ENCODE assay signal across 8 cellular contexts in the genomic region with DNA sequence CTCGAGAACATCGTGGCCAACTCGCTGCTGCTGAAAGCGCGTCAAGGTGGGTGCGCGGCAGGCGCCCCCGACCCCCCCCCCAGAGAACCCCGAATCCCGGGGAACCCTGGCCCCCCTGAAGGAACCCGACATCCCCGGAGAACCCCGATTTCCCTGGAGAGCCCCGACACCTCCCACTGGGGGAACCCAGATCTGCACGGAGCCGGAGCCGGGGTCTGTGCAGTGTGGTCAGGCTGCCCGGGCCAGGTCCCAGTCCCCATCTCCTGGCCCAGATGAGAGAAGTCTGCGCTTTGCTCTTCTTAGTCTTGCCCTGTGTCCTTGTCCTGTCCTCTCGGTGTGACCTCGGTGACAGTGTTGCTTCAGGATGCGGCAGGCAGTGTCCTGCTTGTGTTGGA. TPM values are rescaled to one million over a fixed set of nuclear protein-coding genes. Genes with fewer than 3 reads are reported as not detected.
DNase-seq lines count a peak whose midpoint lies in the region; ATAC-seq and TF ChIP-seq lines count a peak whose summit lies in the region.

No MANE protein-coding gene starts in this region.

- peak overlapping the region; percentile 91; the same call in 1 of the 2 replicates for H3K4me3 ChIP-seq in iPS DF 6.9 (ENCODE audit: low read length)
- peak overlapping the region; percentile 83 to 100 (median 92) for H3K4me3 ChIP-seq in spleen

- no peak for TF ChIP-seq CTCF in spleen (IDR thresholded peaks at IDR 0.05 in 8 of 11, conservative IDR thresholded peaks at IDR 0.05 in 3 of 11)

- no peak overlapping the region for H3K27ac ChIP-seq in iPS DF 6.9 (ENCODE audit: low read length)
- H3K27ac ChIP-seq in spleen, result peak overlapping the region in 6 of 8 donors; percentile 85 to 93 (median 92)

- no peak for TF ChIP-seq POLR2A in spleen (IDR thresholded peaks at IDR 0.05)

- peaks cover 28% of the 10 kb centered on the region for H3K36me3 Mint-ChIP-seq in activated T-helper 2 cell treated with anti-CD3 and anti-CD28 coated beads, Interferon-gamma antibody, Interleukin-2, Interleukin-4, amounts not matched to agents 10 μg/mL and 5 μg/mL and 100 μg/mL, durations not matched to agents 14 hours and 24 hours and 36 hours (ENCODE audit: low read depth)

- H3K4me3 Mint-ChIP-seq in activated T-helper 2 cell treated with anti-CD3 and anti-CD28 coated beads, Interferon-gamma antibody, Interleukin-2, Interleukin-4, amounts not matched to agents 10 μg/mL and 5 μg/mL and 100 μg/mL, durations not matched to agents 14 hours and 24 hours and 36 hours (ENCODE audit: low read depth), result peak overlapping the region; percentile 86

- no peak overlapping the region for H3K27ac Mint-ChIP-seq in activated T-helper 2 cell treated with anti-CD3 and anti-CD28 coated beads, Interferon-gamma antibody, Interleukin-2, Interleukin-4, amounts not matched to agents 10 μg/mL and 5 μg/mL and 100 μg/mL, durations not matched to agents 14 hours and 24 hours and 36 hours

- H3K36me3 ChIP-seq in iPS DF 6.9 (ENCODE audit: control insufficient read depth, insufficient read depth, low read length) (no peaks in the 10 kb centered on the region), spleen (peaks cover 0 to 4% (median 0%) of the 10 kb centered on the region in 6 donors)

- intact Hi-C loops in activated T-helper 2 cell treated with anti-CD3 and anti-CD28 coated beads, Interferon-gamma antibody, Interleukin-2, Interleukin-4, amounts not matched to agents 10 μg/mL and 5 μg/mL and 100 μg/mL, durations not matched to agents 14 hours and 24 hours and 36 hours (cut with micrococcal nuclease), result loop anchor here (5.0 to 10.0 kb wide), 3 partner anchors 73 to 241 kb away; no protein-coding TSS in a partner anchor
- intact Hi-C loops in spleen (cut with DNase I; ENCODE audit: low total_unique reads), result no loop called here

- no peak for DNase-seq in activated T-helper 2 cell treated with anti-CD3 and anti-CD28 coated beads, Interferon-gamma antibody, Interleukin-2, Interleukin-4, amounts not matched to agents 10 μg/mL and 5 μg/mL and 100 μg/mL, durations not matched to agents 14 hours and 24 hours and 36 hours (ENCODE audit: low spot score)
- DNase-seq in iPS DF 6.9 (ENCODE audit: low read depth, low spot score) (no peak), spleen (no peak), dedifferentiated amniotic fluid mesenchymal stem cell (ENCODE audit: extremely low spot score) (no peak), NCI-H2029 (lab: John Stamatoyannopoulos, UW) (no peak)

- no peaks in the 10 kb centered on the region for H3K9me3 Mint-ChIP-seq in activated T-helper 2 cell treated with anti-CD3 and anti-CD28 coated beads, Interferon-gamma antibody, Interleukin-2, Interleukin-4, amounts not matched to agents 10 μg/mL and 5 μg/mL and 100 μg/mL, durations not matched to agents 14 hours and 24 hours and 36 hours

- WGBS in iPS DF 6.9 (ENCODE audit: insufficient coverage, insufficient read length), result no CpG with 5 or more reads among the region's 23 CpGs
- WGBS in spleen, 5 donors, result 0 to 3% (median 1%) methylated on average over 11 to 23 of the region's 23 CpGs

- H3K9me3 ChIP-seq in iPS DF 6.9 (ENCODE audit: control insufficient read depth, insufficient read depth, low read length) (no peaks in the 10 kb centered on the region), spleen (no peaks in the 10 kb centered on the region)

- H3K27me3 ChIP-seq in iPS DF 6.9 (ENCODE audit: control insufficient read depth, insufficient read depth, low read length), result no peaks in the 10 kb centered on the region
- no peaks in the 10 kb centered on the region for H3K27me3 ChIP-seq in spleen (replicated peaks in 1 of 7)

- H3K4me1 ChIP-seq in iPS DF 6.9 (ENCODE audit: control insufficient read depth, insufficient read depth, low read length) (peaks cover 3% of the 10 kb centered on the region; the same call in 1 of the 2 replicates), spleen (peaks cover 12 to 48% (median 37%) of the 10 kb centered on the region in 6 donors)

- H3K27me3 Mint-ChIP-seq in activated T-helper 2 cell treated with anti-CD3 and anti-CD28 coated beads, Interferon-gamma antibody, Interleukin-2, Interleukin-4, amounts not matched to agents 10 μg/mL and 5 μg/mL and 100 μg/mL, durations not matched to agents 14 hours and 24 hours and 36 hours (ENCODE audit: low read depth), result no peaks in the 10 kb centered on the region

- ATAC-seq in HG03045 (IDR thresholded peaks at IDR 0.05; ENCODE audit: unreplicated experiment) (peak; percentile 1), GM21381 (IDR thresholded peaks at IDR 0.05; ENCODE audit: unreplicated experiment) (no peak), HG02885 (IDR thresholded peaks at IDR 0.05; ENCODE audit: poor library complexity, unreplicated experiment) (no peak)

- peaks cover 22% of the 10 kb centered on the region for H3K4me1 Mint-ChIP-seq in activated T-helper 2 cell treated with anti-CD3 and anti-CD28 coated beads, Interferon-gamma antibody, Interleukin-2, Interleukin-4, amounts not matched to agents 10 μg/mL and 5 μg/mL and 100 μg/mL, durations not matched to agents 14 hours and 24 hours and 36 hours (ENCODE audit: low read depth)

RNA-seq across cellular contexts. Expression of a gene that starts 0.7 kb away (rescaled TPM):
- total RNA-seq in activated T-helper 2 cell treated with anti-CD3 and anti-CD28 coated beads, Interferon-gamma antibody, Interleukin-2, Interleukin-4, amounts not matched to agents 10 μg/mL and 5 μg/mL and 100 μg/mL, durations not matched to agents 14 hours and 24 hours and 36 hours, result 4.5 and 4.6 TPM in 2 replicates
- 1 to 10 TPM; 1.8 to 4.3 (median 2.6) TPM for total RNA-seq in spleen
- 1 to 10 TPM; 1.0 to 1.7 (median 1.2) TPM for polyA plus RNA-seq in spleen

RNA-seq across cellular contexts. Expression of a gene that starts 0.9 kb away (rescaled TPM):
- total RNA-seq in activated T-helper 2 cell treated with anti-CD3 and anti-CD28 coated beads, Interferon-gamma antibody, Interleukin-2, Interleukin-4, amounts not matched to agents 10 μg/mL and 5 μg/mL and 100 μg/mL, durations not matched to agents 14 hours and 24 hours and 36 hours, result 104 and 106 TPM in 2 replicates
- 10 to 100 TPM; 21.1 to 30.5 (median 25.0) TPM for total RNA-seq in spleen
- polyA plus RNA-seq in spleen, result 10 to 100 TPM; 10.2 to 20.3 (median 12.2) TPM
